12 cellular contexts compared by ENCODE assay signal in genomic region chr15:62046064-62046779, GRCh38. TPM values are rescaled to one million over a fixed set of nuclear protein-coding genes. Genes with fewer than 3 reads are reported as not detected.
DNase-seq lines count a peak whose midpoint lies in the region; ATAC-seq and TF ChIP-seq lines count a peak whose summit lies in the region.
"Had no signal": no experiment of that assay in that cellular context is flagged by ENCODE, and none has a peak within 500 bp of the region (broad histone marks: within the 10 kb centered on the region; RNA-seq: fewer than 3 reads in every experiment).

No MANE protein-coding gene starts in this region.

- H3K4me2 ChIP-seq in BLaER1 treated with 17β-estradiol and CSF1 and Interleukin-3, amounts not matched to agents 10 nM and 100 nM: peak overlapping the region; percentile 1 to 78 (median 32); a peak in 14 of 22 replicates

- H3K9me3 ChIP-seq in BLaER1 treated with 17β-estradiol and CSF1 and Interleukin-3, amounts not matched to agents 10 nM and 100 nM (replicated peaks in 1 of 11): peaks cover 0 to 13% (median 9%) of the 10 kb centered on the region in 11 experiments; a peak in 13 of 22 replicates
- H3K9me3 ChIP-seq in prostate gland: no peaks in the 10 kb centered on the region
- H3K9me3 ChIP-seq: thoracic aorta had no signal

- H3K36me3 Mint-ChIP-seq in activated B cell treated with CpG ODN at 0.5 μM for 24 hours (ENCODE audit: low read depth): peaks cover 15% of the 10 kb centered on the region

- H3K4me3 Mint-ChIP-seq in activated B cell treated with CpG ODN at 0.5 μM for 24 hours: peak overlapping the region; percentile 64

- CTCF ChIA-PET in activated B cell treated with CpG ODN at 0.5 μM for 24 hours (lab: Charles Lee): interaction anchor here (1.1 kb wide), 1 partner anchor 14 kb away, joined by 3 read pairs; the partner anchor contains the start of gene VPS13C

- H3K9me3 Mint-ChIP-seq in activated B cell treated with CpG ODN at 0.5 μM for 24 hours: no peaks in the 10 kb centered on the region

- TF ChIP-seq POLR2A in prostate gland (IDR thresholded peaks at IDR 0.05): no peak

- no peak overlapping the region for H3K4me3 ChIP-seq in BLaER1 treated with 17β-estradiol and CSF1 and Interleukin-3, amounts not matched to agents 10 nM and 100 nM
- no peak overlapping the region for H3K4me3 ChIP-seq in prostate gland
- H3K4me3 ChIP-seq: thoracic aorta had no signal

- TF ChIP-seq CTCF in activated B cell treated with CpG ODN at 0.5 μM for 24 hours (IDR thresholded peaks at IDR 0.05): no peak
- no peak for TF ChIP-seq CTCF in prostate gland (IDR thresholded peaks at IDR 0.05)

- intact Hi-C loops in activated B cell treated with CpG ODN at 0.5 μM for 24 hours (cut with micrococcal nuclease) (no loop called here), prostate gland (cut with DNase I) (no loop called here)

- peaks cover 11 to 43% (median 21%) of the 10 kb centered on the region in 10 experiments; a peak in 19 of 20 replicates for H3K4me1 ChIP-seq in BLaER1 treated with 17β-estradiol and CSF1 and Interleukin-3, amounts not matched to agents 10 nM and 100 nM
- no peaks in the 10 kb centered on the region for H3K4me1 ChIP-seq in prostate gland (replicated peaks)

- peak overlapping the region in 1 of 11 experiments; percentile 17; a peak in 1 of 22 replicates for H3K27ac ChIP-seq in BLaER1 treated with 17β-estradiol and CSF1 and Interleukin-3, amounts not matched to agents 10 nM and 100 nM
- H3K27ac ChIP-seq in prostate gland: no peak overlapping the region
- H3K27ac ChIP-seq: thoracic aorta had no signal

- H4K20me1 ChIP-seq in BLaER1 treated with 17β-estradiol and CSF1 and Interleukin-3, amounts not matched to agents 10 nM and 100 nM: peaks cover 14 to 78% (median 32%) of the 10 kb centered on the region in 11 experiments; a peak in 19 of 22 replicates

- H3K9ac ChIP-seq in BLaER1 treated with 17β-estradiol and CSF1 and Interleukin-3, amounts not matched to agents 10 nM and 100 nM: peak overlapping the region in 1 of 11 experiments; percentile 53; a peak in 1 of 22 replicates

- ATAC-seq in GM18909 (IDR thresholded peaks at IDR 0.05; ENCODE audit: poor library complexity, unreplicated experiment): peak; percentile 60
- ATAC-seq in HG02981 (IDR thresholded peaks at IDR 0.05; ENCODE audit: unreplicated experiment): peak; percentile 77
- peak; percentile 54 for ATAC-seq in activated B cell treated with CpG ODN at 0.5 μM for 24 hours (ENCODE audit: low read depth)
- no peak for ATAC-seq in GM18520 (IDR thresholded peaks at IDR 0.05; ENCODE audit: unreplicated experiment)

- H3K27ac Mint-ChIP-seq in activated B cell treated with CpG ODN at 0.5 μM for 24 hours: peak overlapping the region; percentile 38

- peaks cover 46% of the 10 kb centered on the region for H3K4me1 Mint-ChIP-seq in activated B cell treated with CpG ODN at 0.5 μM for 24 hours

- H3K27me3 ChIP-seq in BLaER1 treated with 17β-estradiol and CSF1 and Interleukin-3, amounts not matched to agents 10 nM and 100 nM: no peaks in the 10 kb centered on the region
- H3K27me3 ChIP-seq in prostate gland (replicated peaks; ENCODE audit: insufficient read depth): no peaks in the 10 kb centered on the region

- no peak for DNase-seq in activated B cell treated with CpG ODN at 0.5 μM for 24 hours
- DNase-seq in DMS53 (lab: John Stamatoyannopoulos, UW): no peak
- DNase-seq in prostate gland (ENCODE audit: low spot score): no peak
- no peak for DNase-seq in SW480 (ENCODE audit: low spot score)
- DNase-seq: NCI-H69; stimulated activated CD4-positive, alpha-beta T cell treated with anti-CD3 and anti-CD28 coated beads, Interleukin-15, amount 100 ng/mL, for 24 hours had no signal

- H3K27me3 Mint-ChIP-seq in activated B cell treated with CpG ODN at 0.5 μM for 24 hours: no peaks in the 10 kb centered on the region

- H3K36me3 ChIP-seq in BLaER1 treated with 17β-estradiol and CSF1 and Interleukin-3, amounts not matched to agents 10 nM and 100 nM: peaks cover 18 to 39% (median 26%) of the 10 kb centered on the region in 11 experiments
- no peaks in the 10 kb centered on the region for H3K36me3 ChIP-seq in prostate gland
- H3K36me3 ChIP-seq: thoracic aorta had no signal

- POLR2A ChIA-PET in activated B cell treated with CpG ODN at 0.5 μM for 24 hours (lab: Charles Lee): no interaction called here

- WGBS in prostate gland: 82% methylated on average over 5 of the region's 5 CpGs

RNA-seq across cellular contexts. Expression of gene VPS13C, which starts 14.0 kb away (rescaled TPM):
- total RNA-seq in activated B cell treated with CpG ODN at 0.5 μM for 24 hours (140 and 172 TPM in 2 replicates), prostate gland (10 to 100 TPM; 53.5 to 60.2 TPM)

RNA-seq across cellular contexts. Expression of gene C2CD4A, which starts 20.6 kb away (rescaled TPM):
- total RNA-seq in activated B cell treated with CpG ODN at 0.5 μM for 24 hours: not detected in 2 replicates
- under 1 TPM; 0.28 to 0.36 TPM for total RNA-seq in prostate gland
- total RNA-seq: mesenteric fat pad had no signal
